31 cellular contexts compared by ENCODE assay signal in the genomic region with DNA sequence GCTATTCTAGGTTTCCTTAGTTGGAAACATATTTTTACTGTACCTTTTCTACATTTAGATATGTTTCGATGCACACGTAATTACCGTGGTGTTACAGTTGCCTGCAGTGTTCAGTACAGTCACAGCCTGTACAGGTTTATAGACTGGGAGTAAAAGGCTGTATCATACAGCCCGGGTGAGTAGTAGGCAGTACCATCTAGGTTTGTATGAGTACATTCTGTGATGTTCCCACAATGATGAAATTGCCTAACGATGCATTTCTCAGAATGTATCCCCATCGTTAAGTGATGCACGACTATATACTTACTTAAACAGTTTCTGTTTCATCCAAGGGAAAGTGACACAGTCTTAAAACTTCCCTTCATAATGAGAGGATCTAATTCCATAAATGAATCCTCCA. TPM values are rescaled to one million over a fixed set of nuclear protein-coding genes. Genes with fewer than 3 reads are reported as not detected.
"Had no signal": no experiment of that assay in that cellular context is flagged by ENCODE, and none has a peak within 500 bp of the region (broad histone marks: within the 10 kb centered on the region; RNA-seq: fewer than 3 reads in every experiment).

No MANE protein-coding gene starts in this region.

- H3K9me3 Mint-ChIP-seq: activated naive CD4-positive, alpha-beta T cell treated with anti-CD3 and anti-CD28 coated beads, Interleukin-2, amount 50 U/mL, for 24 hours had no signal

- H3K36me3 Mint-ChIP-seq: activated naive CD8-positive, alpha-beta T cell treated with anti-CD3 and anti-CD28 coated beads, Interleukin-2, amount 10 ng/mL, durations not matched to agents 7 days and 5 days had no signal

- H3K27ac Mint-ChIP-seq: activated CD4-positive, alpha-beta memory T cell treated with anti-CD3 and anti-CD28 coated beads for 36 hours; activated CD4-positive, alpha-beta T cell treated with anti-CD3 and anti-CD28 coated beads, Interleukin-2, amount 10 ng/mL, durations not matched to agents 7 days and 5 days; activated naive CD4-positive, alpha-beta T cell treated with anti-CD3 and anti-CD28 coated beads, Interleukin-2, amount 50 U/mL, for 24 hours; activated naive CD8-positive, alpha-beta T cell treated with anti-CD3 and anti-CD28 coated beads, Interleukin-2, amount 10 ng/mL, durations not matched to agents 7 days and 5 days; T-helper 1 cell treated with Interleukin-12 subunit alpha and Interleukin-12 subunit beta and Interleukin-4 antibody, amounts not matched to agents 30 μg/mL and 1 μg/mL, for 36 hours; T-helper 2 cell treated with Interferon-gamma antibody and Interleukin-4, amounts not matched to agents 5 μg/mL and 100 μg/mL, for 36 hours had no signal

- FAIRE-seq: astrocyte, TTC549 had no signal

- H3K4me3 Mint-ChIP-seq: activated CD4-positive, alpha-beta memory T cell treated with anti-CD3 and anti-CD28 coated beads for 36 hours; activated CD4-positive, alpha-beta T cell treated with anti-CD3 and anti-CD28 coated beads, Interleukin-2, amount 10 ng/mL, durations not matched to agents 7 days and 5 days; activated naive CD4-positive, alpha-beta T cell treated with anti-CD3 and anti-CD28 coated beads, Interleukin-2, amount 50 U/mL, for 24 hours; activated naive CD8-positive, alpha-beta T cell treated with anti-CD3 and anti-CD28 coated beads, Interleukin-2, amount 10 ng/mL, durations not matched to agents 7 days and 5 days; T-helper 1 cell treated with Interleukin-12 subunit alpha and Interleukin-12 subunit beta and Interleukin-4 antibody, amounts not matched to agents 30 μg/mL and 1 μg/mL, for 36 hours; T-helper 2 cell treated with Interferon-gamma antibody and Interleukin-4, amounts not matched to agents 5 μg/mL and 100 μg/mL, for 36 hours had no signal

- H3K27me3 ChIP-seq: body of pancreas, breast epithelium, SJSA1 had no signal

- H3K9ac ChIP-seq: SK-N-SH had no signal

- H3K36me3 ChIP-seq: breast epithelium, SJSA1 had no signal

- ATAC-seq: body of pancreas, Panc1 had no signal

- H3K4me1 ChIP-seq: body of pancreas had no signal

- H3K27ac ChIP-seq: body of pancreas, breast epithelium, SJSA1 had no signal

- H3K4me3 ChIP-seq: body of pancreas, breast epithelium, SJSA1 had no signal

- DNase-seq: activated CD4-positive, alpha-beta memory T cell treated with anti-CD3 and anti-CD28 coated beads for 36 hours; activated CD4-positive, alpha-beta T cell treated with anti-CD3 and anti-CD28 coated beads, Interleukin-2, amount 10 ng/mL, durations not matched to agents 7 days and 5 days; activated CD8-positive, alpha-beta memory T cell treated with anti-CD3 and anti-CD28 coated beads, Interleukin-2, amount 50 U/mL, for 4 hours; activated effector memory CD4-positive, alpha-beta T cell treated with anti-CD3 and anti-CD28 coated beads, Interleukin-2, amount 50 U/mL, for 16 hours; activated naive CD4-positive, alpha-beta T cell treated with Interleukin-2 at 50 U/mL for 16 hours; activated naive CD8-positive, alpha-beta T cell treated with anti-CD3 and anti-CD28 coated beads, Interleukin-2, amount 10 ng/mL, durations not matched to agents 7 days and 5 days; activated T-cell treated with anti-CD3 and anti-CD28 coated beads for 4 hours; activated T-cell treated with anti-CD3 and anti-CD28 coated beads, Interleukin-2, amount 50 U/mL, for 48 hours; amygdala; body of pancreas; KG1; NCI-H1105; NCI-H1417 treated with DMSO at 0.1 percent for 48 hours; NCI-H187 treated with DMSO at 0.1 percent for 48 hours; NCI-H2081 treated with DMSO at 0.1 percent for 48 hours; NCI-H226; NCI-H446 treated with DMSO at 0.1 percent for 48 hours; NCI-H524; NCI-H69; NCI-H82; SHP77 treated with DMSO at 0.1 percent for 48 hours; SK-N-SH had no signal

- H3K4me2 ChIP-seq: SK-N-SH had no signal

- H3K9me3 ChIP-seq: body of pancreas, breast epithelium, SJSA1, SK-N-SH had no signal

RNA-seq across cellular contexts. Expression of a gene that starts 13.1 kb away (rescaled TPM):
- total RNA-seq: activated naive CD8-positive, alpha-beta T cell treated with anti-CD3 and anti-CD28 coated beads, Interleukin-2, amount 10 ng/mL, durations not matched to agents 7 days and 5 days; MCF 10A had no signal
